8 cellular contexts compared by ENCODE assay signal in the genomic region with DNA sequence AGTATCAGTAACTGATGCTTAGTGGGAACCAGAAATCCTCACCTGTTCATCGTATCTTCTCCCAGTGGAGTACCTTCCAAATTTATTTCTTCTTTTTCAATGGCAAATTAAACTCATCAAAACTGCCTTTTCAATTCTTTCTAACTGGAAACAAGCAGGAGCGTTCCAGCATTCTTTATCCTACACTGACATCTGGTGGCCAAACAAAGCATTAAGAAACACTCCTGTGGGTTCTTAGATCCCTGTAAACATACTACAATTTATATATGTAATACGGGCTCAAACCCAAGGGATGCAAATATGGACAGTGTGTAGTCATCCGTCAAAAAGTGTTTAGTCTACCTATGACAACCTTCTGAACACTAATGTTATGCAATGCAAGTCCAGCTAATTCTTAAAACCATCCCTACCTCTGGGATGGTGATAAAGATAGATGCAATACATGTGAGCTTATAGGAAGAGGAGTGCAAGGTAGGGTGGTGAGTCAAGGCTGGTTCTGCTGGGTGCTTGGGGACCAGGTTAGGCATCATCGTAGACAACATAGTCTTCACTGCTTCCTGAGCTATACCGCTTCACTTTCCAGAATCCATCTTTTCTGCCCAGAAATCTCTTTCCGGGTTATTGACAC.
DNase-seq lines count a peak whose midpoint lies in the region; ATAC-seq, FAIRE-seq and TF ChIP-seq lines count a peak whose summit lies in the region.

No MANE protein-coding gene starts in this region.

- DNase-seq in D721Med (ENCODE audit: insufficient read length, low spot score) (no peak), NOMO-1 treated with DMSO at 0.1 percent for 48 hours (lab: John Stamatoyannopoulos, UW; ENCODE audit: unreplicated experiment) (peak; percentile 50), cerebellar cortex (ENCODE audit: low spot score) (peak; percentile 76), mesothelial cell of epicardium (ENCODE audit: low spot score in 2 of 2, unreplicated experiment in 2 of 2) (no peak)
- DNase-seq in stimulated activated CD8-positive, alpha-beta memory T cell treated with anti-CD3 and anti-CD28 coated beads, Interleukin-4, amount 100 ng/mL, for 48 hours: no peak
- no peak for DNase-seq in CD8-positive, alpha-beta memory T cell

- H3K9me3 ChIP-seq in CD8-positive, alpha-beta memory T cell (ENCODE audit: low read length): no peaks in the 10 kb centered on the region

- peaks cover 15% of the 10 kb centered on the region for H3K27me3 Mint-ChIP-seq in mesothelial cell of epicardium (ENCODE audit: low read depth)
- H3K27me3 Mint-ChIP-seq in CD8-positive, alpha-beta memory T cell: no peaks in the 10 kb centered on the region

- POLR2A ChIA-PET in CD8-positive, alpha-beta memory T cell (lab: Charles Lee): no interaction called here

- no peaks in the 10 kb centered on the region for H3K4me1 Mint-ChIP-seq in mesothelial cell of epicardium
- no peaks in the 10 kb centered on the region for H3K4me1 Mint-ChIP-seq in CD8-positive, alpha-beta memory T cell

- peak; percentile 87 for FAIRE-seq in D721Med (lab: Jason Lieb, UNC)

- H3K36me3 ChIP-seq in CD8-positive, alpha-beta memory T cell (ENCODE audit: insufficient read depth, low read length): no peaks in the 10 kb centered on the region

- H3K27ac ChIP-seq in CD8-positive, alpha-beta memory T cell (ENCODE audit: low read depth, low read length): no peak overlapping the region

- no peaks in the 10 kb centered on the region for H3K4me1 ChIP-seq in CD8-positive, alpha-beta memory T cell (ENCODE audit: insufficient read depth, low read length)

- H3K9me3 Mint-ChIP-seq in mesothelial cell of epicardium: no peaks in the 10 kb centered on the region
- peaks cover 2 to 11% (median 6%) of the 10 kb centered on the region in 5 donors for H3K9me3 Mint-ChIP-seq in CD8-positive, alpha-beta memory T cell

- CTCF ChIA-PET in CD8-positive, alpha-beta memory T cell (lab: Charles Lee): no interaction called here

- no peaks in the 10 kb centered on the region for H3K36me3 Mint-ChIP-seq in mesothelial cell of epicardium
- H3K36me3 Mint-ChIP-seq in CD8-positive, alpha-beta memory T cell: no peaks in the 10 kb centered on the region

- TF ChIP-seq CTCF in D721Med (IDR thresholded peaks at IDR 0.05; ENCODE audit: insufficient read depth, missing control alignments) (peak; percentile 83), mesothelial cell of epicardium (IDR thresholded peaks at IDR 0.05; ENCODE audit: unreplicated experiment) (peak; percentile 67)

- ATAC-seq in GM18520 (IDR thresholded peaks at IDR 0.05; ENCODE audit: unreplicated experiment) (peak; percentile 45), HG03460 (IDR thresholded peaks at IDR 0.05; ENCODE audit: unreplicated experiment) (peak; percentile 73)

- no peak overlapping the region for H3K4me3 ChIP-seq in CD8-positive, alpha-beta memory T cell (ENCODE audit: low read length)

- H3K27ac Mint-ChIP-seq in mesothelial cell of epicardium: no peak overlapping the region
- H3K27ac Mint-ChIP-seq in CD8-positive, alpha-beta memory T cell: no peak overlapping the region

- no peaks in the 10 kb centered on the region for H3K27me3 ChIP-seq in CD8-positive, alpha-beta memory T cell (ENCODE audit: insufficient read depth, low read length, poor library complexity, severe bottlenecking)

- no peak overlapping the region for H3K4me3 Mint-ChIP-seq in mesothelial cell of epicardium
- no peak overlapping the region for H3K4me3 Mint-ChIP-seq in CD8-positive, alpha-beta memory T cell

Comparison
In these comparisons a context has a peak if more than half of its experiments do, and no peak if none do; other contexts are left out.
1. DNase-seq: peak in NOMO-1 treated with DMSO at 0.1 percent for 48 hours (single experiment) and cerebellar cortex (single experiment); none in D721Med (single experiment), mesothelial cell of epicardium (0 of 2), stimulated activated CD8-positive, alpha-beta memory T cell treated with anti-CD3 and anti-CD28 coated beads, Interleukin-4, amount 100 ng/mL, for 48 hours (single experiment) and CD8-positive, alpha-beta memory T cell (0 of 5).